Comparison of ENCODE assay signal across 1 cellular context in the genomic region with DNA sequence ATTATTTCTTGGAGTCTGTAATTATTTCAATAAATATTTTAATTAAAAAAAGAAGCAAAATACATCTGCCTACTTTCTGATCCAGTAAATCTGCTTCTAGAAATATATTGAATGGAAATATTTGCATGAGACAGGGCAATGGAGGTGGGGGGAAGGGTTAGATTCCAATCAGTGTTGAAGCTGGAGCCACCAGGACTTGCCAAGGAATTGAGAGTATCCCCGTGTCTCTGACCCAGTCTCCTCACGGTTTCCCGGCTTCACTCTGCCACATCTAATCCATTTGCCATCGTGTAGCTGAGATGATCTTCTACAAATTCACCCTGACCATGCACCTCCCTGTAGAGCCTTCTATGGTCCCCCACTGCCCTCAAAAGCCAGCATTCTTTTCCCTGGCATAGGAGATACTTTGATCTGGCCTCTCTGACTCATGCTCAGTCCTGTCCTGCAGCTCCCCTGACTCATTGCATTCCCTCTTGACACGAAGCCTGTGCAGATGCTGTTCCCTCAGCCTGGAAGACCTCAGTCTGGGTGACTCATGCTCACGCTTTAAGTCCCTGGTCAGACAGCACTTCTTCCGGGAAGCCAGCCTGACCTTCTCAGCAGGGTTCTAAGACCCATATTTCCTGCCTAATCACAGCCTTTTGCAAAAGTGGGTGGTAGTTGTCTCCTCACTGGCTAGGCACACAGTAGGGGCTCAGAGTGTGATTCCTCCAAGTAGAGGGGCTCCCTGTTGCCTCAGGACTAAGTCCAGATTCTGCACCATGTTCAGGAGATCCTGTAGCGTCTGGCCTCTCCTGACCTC.
TF ChIP-seq lines count a peak whose summit lies in the region.

No MANE protein-coding gene starts in this region.

TF ChIP-seq in HEK293, 187 proteins besides CTCF, POLR2A, EP300 and RAD21 (continued from another document and continues in another):
- TF ChIP-seq KLF10 (tag by site-specific recombination; IDR thresholded peaks at IDR 0.05) (no peak), ZNF776 (tag by site-specific recombination; IDR thresholded peaks at IDR 0.05; ENCODE audit: borderline replicate concordance) (no peak), ZNF501 (tag by site-specific recombination; IDR thresholded peaks at IDR 0.05) (no peak), ZSCAN4 (tag by site-specific recombination; IDR thresholded peaks at IDR 0.05) (no peak), ZNF133 (tag by site-specific recombination; IDR thresholded peaks at IDR 0.05) (no peak), MZF1 (tag by site-specific recombination; IDR thresholded peaks at IDR 0.05; ENCODE audit: borderline replicate concordance) (no peak), RBAK (tag by site-specific recombination; IDR thresholded peaks at IDR 0.05) (no peak), ZNF514 (tag by site-specific recombination; IDR thresholded peaks at IDR 0.05) (no peak), HOXA7 (CRISPR knock-in tag; IDR thresholded peaks at IDR 0.05; ENCODE audit: borderline replicate concordance) (no peak), ZNF16 (tag by site-specific recombination; IDR thresholded peaks at IDR 0.05; ENCODE audit: low read depth) (no peak), ZNF610 (tag by site-specific recombination; IDR thresholded peaks at IDR 0.05; ENCODE audit: borderline replicate concordance) (no peak), ZNF785 (tag by site-specific recombination; IDR thresholded peaks at IDR 0.05) (0 out of 2 replicates have a peak, but pooled peaks have one; percentile 28), ZNF707 (tag by site-specific recombination; IDR thresholded peaks at IDR 0.05) (no peak), ZNF792 (tag by site-specific recombination; IDR thresholded peaks at IDR 0.05) (no peak), ZNF248 (tag by site-specific recombination; IDR thresholded peaks at IDR 0.05) (no peak), ZNF37A (tag by site-specific recombination; IDR thresholded peaks at IDR 0.05) (no peak), ZNF274 (IDR thresholded peaks at IDR 0.05; ENCODE audit: low read length) (no peak), ZNF274 (tag by site-specific recombination; IDR thresholded peaks at IDR 0.05; ENCODE audit: borderline replicate concordance) (no peak), ZNF404 (tag by site-specific recombination; IDR thresholded peaks at IDR 0.05) (no peak), ZNF747 (tag by site-specific recombination; IDR thresholded peaks at IDR 0.05) (no peak), ZNF155 (tag by site-specific recombination; IDR thresholded peaks at IDR 0.05) (no peak), ZNF791 (tag by site-specific recombination; IDR thresholded peaks at IDR 0.05) (no peak), ZNF175 (tag by site-specific recombination; IDR thresholded peaks at IDR 0.05) (no peak), ZNF433 (tag by site-specific recombination; IDR thresholded peaks at IDR 0.05; ENCODE audit: low read depth) (no peak), HIC1 (tag by site-specific recombination; IDR thresholded peaks at IDR 0.05) (peak; percentile 88), ZNF2 (tag by site-specific recombination; IDR thresholded peaks at IDR 0.05) (no peak), PRDM2 (tag by site-specific recombination; IDR thresholded peaks at IDR 0.05; ENCODE audit: borderline replicate concordance) (no peak)
- TF ChIP-seq, protein P1, sequence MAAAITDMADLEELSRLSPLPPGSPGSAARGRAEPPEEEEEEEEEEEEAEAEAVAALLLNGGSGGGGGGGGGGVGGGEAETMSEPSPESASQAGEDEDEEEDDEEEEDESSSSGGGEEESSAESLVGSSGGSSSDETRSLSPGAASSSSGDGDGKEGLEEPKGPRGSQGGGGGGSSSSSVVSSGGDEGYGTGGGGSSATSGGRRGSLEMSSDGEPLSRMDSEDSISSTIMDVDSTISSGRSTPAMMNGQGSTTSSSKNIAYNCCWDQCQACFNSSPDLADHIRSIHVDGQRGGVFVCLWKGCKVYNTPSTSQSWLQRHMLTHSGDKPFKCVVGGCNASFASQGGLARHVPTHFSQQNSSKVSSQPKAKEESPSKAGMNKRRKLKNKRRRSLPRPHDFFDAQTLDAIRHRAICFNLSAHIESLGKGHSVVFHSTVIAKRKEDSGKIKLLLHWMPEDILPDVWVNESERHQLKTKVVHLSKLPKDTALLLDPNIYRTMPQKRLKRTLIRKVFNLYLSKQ (tag by site-specific recombination; IDR thresholded peaks at IDR 0.05; ENCODE audit: borderline replicate concordance) = no peak
- TF ChIP-seq, protein P2, sequence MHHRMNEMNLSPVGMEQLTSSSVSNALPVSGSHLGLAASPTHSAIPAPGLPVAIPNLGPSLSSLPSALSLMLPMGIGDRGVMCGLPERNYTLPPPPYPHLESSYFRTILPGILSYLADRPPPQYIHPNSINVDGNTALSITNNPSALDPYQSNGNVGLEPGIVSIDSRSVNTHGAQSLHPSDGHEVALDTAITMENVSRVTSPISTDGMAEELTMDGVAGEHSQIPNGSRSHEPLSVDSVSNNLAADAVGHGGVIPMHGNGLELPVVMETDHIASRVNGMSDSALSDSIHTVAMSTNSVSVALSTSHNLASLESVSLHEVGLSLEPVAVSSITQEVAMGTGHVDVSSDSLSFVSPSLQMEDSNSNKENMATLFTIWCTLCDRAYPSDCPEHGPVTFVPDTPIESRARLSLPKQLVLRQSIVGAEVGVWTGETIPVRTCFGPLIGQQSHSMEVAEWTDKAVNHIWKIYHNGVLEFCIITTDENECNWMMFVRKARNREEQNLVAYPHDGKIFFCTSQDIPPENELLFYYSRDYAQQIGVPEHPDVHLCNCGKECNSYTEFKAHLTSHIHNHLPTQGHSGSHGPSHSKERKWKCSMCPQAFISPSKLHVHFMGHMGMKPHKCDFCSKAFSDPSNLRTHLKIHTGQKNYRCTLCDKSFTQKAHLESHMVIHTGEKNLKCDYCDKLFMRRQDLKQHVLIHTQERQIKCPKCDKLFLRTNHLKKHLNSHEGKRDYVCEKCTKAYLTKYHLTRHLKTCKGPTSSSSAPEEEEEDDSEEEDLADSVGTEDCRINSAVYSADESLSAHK (tag by site-specific recombination; IDR thresholded peaks at IDR 0.05) = no peak
- TF ChIP-seq, protein P3, sequence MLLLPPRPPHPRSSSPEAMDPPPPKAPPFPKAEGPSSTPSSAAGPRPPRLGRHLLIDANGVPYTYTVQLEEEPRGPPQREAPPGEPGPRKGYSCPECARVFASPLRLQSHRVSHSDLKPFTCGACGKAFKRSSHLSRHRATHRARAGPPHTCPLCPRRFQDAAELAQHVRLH (tag by site-specific recombination; IDR thresholded peaks at IDR 0.05) = no peak
- TF ChIP-seq, protein P4, sequence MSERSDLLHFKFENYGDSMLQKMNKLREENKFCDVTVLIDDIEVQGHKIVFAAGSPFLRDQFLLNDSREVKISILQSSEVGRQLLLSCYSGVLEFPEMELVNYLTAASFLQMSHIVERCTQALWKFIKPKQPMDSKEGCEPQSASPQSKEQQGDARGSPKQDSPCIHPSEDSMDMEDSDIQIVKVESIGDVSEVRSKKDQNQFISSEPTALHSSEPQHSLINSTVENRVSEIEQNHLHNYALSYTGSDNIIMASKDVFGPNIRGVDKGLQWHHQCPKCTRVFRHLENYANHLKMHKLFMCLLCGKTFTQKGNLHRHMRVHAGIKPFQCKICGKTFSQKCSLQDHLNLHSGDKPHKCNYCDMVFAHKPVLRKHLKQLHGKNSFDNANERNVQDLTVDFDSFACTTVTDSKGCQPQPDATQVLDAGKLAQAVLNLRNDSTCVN (tag by site-specific recombination; optimal IDR thresholded peaks at IDR 0.05) = no peak
- TF ChIP-seq, protein P5, sequence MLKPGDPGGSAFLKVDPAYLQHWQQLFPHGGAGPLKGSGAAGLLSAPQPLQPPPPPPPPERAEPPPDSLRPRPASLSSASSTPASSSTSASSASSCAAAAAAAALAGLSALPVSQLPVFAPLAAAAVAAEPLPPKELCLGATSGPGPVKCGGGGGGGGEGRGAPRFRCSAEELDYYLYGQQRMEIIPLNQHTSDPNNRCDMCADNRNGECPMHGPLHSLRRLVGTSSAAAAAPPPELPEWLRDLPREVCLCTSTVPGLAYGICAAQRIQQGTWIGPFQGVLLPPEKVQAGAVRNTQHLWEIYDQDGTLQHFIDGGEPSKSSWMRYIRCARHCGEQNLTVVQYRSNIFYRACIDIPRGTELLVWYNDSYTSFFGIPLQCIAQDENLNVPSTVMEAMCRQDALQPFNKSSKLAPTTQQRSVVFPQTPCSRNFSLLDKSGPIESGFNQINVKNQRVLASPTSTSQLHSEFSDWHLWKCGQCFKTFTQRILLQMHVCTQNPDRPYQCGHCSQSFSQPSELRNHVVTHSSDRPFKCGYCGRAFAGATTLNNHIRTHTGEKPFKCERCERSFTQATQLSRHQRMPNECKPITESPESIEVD (tag by site-specific recombination; IDR thresholded peaks at IDR 0.05) = no peak
- TF ChIP-seq, protein P6, sequence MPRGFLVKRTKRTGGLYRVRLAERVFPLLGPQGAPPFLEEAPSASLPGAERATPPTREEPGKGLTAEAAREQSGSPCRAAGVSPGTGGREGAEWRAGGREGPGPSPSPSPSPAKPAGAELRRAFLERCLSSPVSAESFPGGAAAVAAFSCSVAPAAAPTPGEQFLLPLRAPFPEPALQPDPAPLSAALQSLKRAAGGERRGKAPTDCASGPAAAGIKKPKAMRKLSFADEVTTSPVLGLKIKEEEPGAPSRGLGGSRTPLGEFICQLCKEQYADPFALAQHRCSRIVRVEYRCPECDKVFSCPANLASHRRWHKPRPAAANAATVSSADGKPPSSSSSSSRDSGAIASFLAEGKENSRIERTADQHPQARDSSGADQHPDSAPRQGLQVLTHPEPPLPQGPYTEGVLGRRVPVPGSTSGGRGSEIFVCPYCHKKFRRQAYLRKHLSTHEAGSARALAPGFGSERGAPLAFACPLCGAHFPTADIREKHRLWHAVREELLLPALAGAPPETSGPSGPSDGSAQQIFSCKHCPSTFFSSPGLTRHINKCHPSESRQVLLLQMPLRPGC (tag by site-specific recombination; IDR thresholded peaks at IDR 0.05) = peak; percentile 79
